Comparison of ENCODE assay signal across 23 cellular contexts in genomic region chr7:100419660-100420226, GRCh38. TPM values are rescaled to one million over a fixed set of nuclear protein-coding genes. Genes with fewer than 3 reads are reported as not detected.
DNase-seq lines count a peak whose midpoint lies in the region; ATAC-seq, FAIRE-seq and TF ChIP-seq lines count a peak whose summit lies in the region.
"Had no signal": no experiment of that assay in that cellular context is flagged by ENCODE, and none has a peak within 500 bp of the region (broad histone marks: within the 10 kb centered on the region; RNA-seq: fewer than 3 reads in every experiment).

No MANE protein-coding gene starts in this region.

- no TSS peak for BruUV-seq in K562 (replicated peaks; lab: Mats Ljungman, UMichigan)

- TF ChIP-seq EP300 in SK-N-SH (IDR thresholded peaks at IDR 0.05; ENCODE audit: borderline replicate concordance in 1 of 2, low read depth in 1 of 2, low read length in 1 of 2) (no peak), K562 (IDR thresholded peaks at IDR 0.05; ENCODE audit: low read length) (no peak)

- no peaks in the 10 kb centered on the region for H3K9me1 ChIP-seq in K562 (ENCODE audit: control insufficient read depth, insufficient read depth, low read length)

- no peak for TF ChIP-seq POLR2A in K562 (conservative IDR thresholded peaks at IDR 0.05)

- TF ChIP-seq CTCF in SK-N-SH (IDR thresholded peaks at IDR 0.05) (no peak), K562 (IDR thresholded peaks at IDR 0.05 in 2 of 3, conservative IDR thresholded peaks at IDR 0.05 in 1 of 3; ENCODE audit: insufficient read depth in 2 of 3, low read depth in 1 of 3, low read length in 3 of 3) (no peak), mesothelial cell of epicardium (IDR thresholded peaks at IDR 0.05; ENCODE audit: unreplicated experiment) (no peak)

- H3K4me1 Mint-ChIP-seq in mesothelial cell of epicardium (peaks cover 13% of the 10 kb centered on the region), T-cell (no peaks in the 10 kb centered on the region)
- H3K4me1 Mint-ChIP-seq: GM23338 had no signal

- in situ Hi-C loops in K562 (cut with MboI): no loop called here

- H3K27me3 ChIP-seq in SK-N-SH (ENCODE audit: insufficient read depth) (no peaks in the 10 kb centered on the region), K562 (ENCODE audit: control insufficient read depth in 2 of 2, insufficient read depth in 2 of 2, low read length in 2 of 2) (no peaks in the 10 kb centered on the region)
- H3K27me3 ChIP-seq: BE2C, MG63 had no signal

- CTCF ChIA-PET in SK-N-SH (lab: Yijun Ruan, JAX) (interaction anchor here (4.4 kb wide), 1 partner anchor 12 kb away, joined by 34 read pairs; no protein-coding TSS in a partner anchor), K562 (lab: Yijun Ruan, JAX; ENCODE audit: low intra/inter-chr PET ratio) (no interaction called here), T-cell (lab: Charles Lee) (no interaction called here)

- H3K4me3 ChIP-seq in SK-N-SH (ENCODE audit: low read depth in 2 of 2, low read length in 1 of 2) (no peak overlapping the region), K562 (no peak overlapping the region)
- H3K4me3 ChIP-seq: GM23338, HAP-1, MG63 had no signal

- ATAC-seq in SK-N-SH treated with all-trans-retinoic acid at 6 μM for 48 hours: no peak
- peak; percentile 31; the same call in 1 of the 3 replicates for ATAC-seq in K562
- ATAC-seq in T-cell (replicated peaks in 1 of 4): no peak
- no peak for ATAC-seq in GM21619 (IDR thresholded peaks at IDR 0.05; ENCODE audit: unreplicated experiment)

- H4K20me1 ChIP-seq in SK-N-SH (ENCODE audit: insufficient read depth) (no peaks in the 10 kb centered on the region), K562 (replicated peaks; ENCODE audit: control insufficient read depth, insufficient read depth, low read length) (no peaks in the 10 kb centered on the region)

- POLR2A ChIA-PET in SK-N-SH (lab: Yijun Ruan, JAX): interaction anchor here (0.9 kb wide), 1 partner anchor 9 kb away, joined by 5 read pairs; the partner anchor contains the start of gene ZCWPW1
- POLR2A ChIA-PET in K562 (lab: Yijun Ruan, JAX): interaction anchor here (3.5 kb wide), 1 partner anchor 9 kb away, joined by 25 read pairs; the partner anchor contains the start of genes MEPCE and ZCWPW1
- POLR2A ChIA-PET in T-cell (lab: Charles Lee): interaction anchor here in 1 of 2 donors (0.5 to 0.6 kb wide), 2 partner anchors 34 to 704 kb away, joined by 6 read pairs; no protein-coding TSS in a partner anchor

- H3K4me1 ChIP-seq in SK-N-SH (ENCODE audit: control insufficient read depth in 1 of 2, insufficient read depth in 2 of 2, low read depth in 1 of 2, low read length in 1 of 2) (no peaks in the 10 kb centered on the region), K562 (replicated peaks in 1 of 2; ENCODE audit: control insufficient read depth in 2 of 2, insufficient read depth in 2 of 2, low read length in 2 of 2) (no peaks in the 10 kb centered on the region)
- H3K4me1 ChIP-seq: BE2C, HAP-1 had no signal

- H3K27me3 Mint-ChIP-seq in mesothelial cell of epicardium (ENCODE audit: low read depth): no peaks in the 10 kb centered on the region
- no peaks in the 10 kb centered on the region for H3K27me3 Mint-ChIP-seq in T-cell

- peak overlapping the region; percentile 39 for H3K27ac Mint-ChIP-seq in mesothelial cell of epicardium
- no peak overlapping the region for H3K27ac Mint-ChIP-seq in T-cell
- H3K27ac Mint-ChIP-seq: GM23338 had no signal

- H2AFZ ChIP-seq in SK-N-SH (ENCODE audit: low read depth) (0 out of 2 replicates have a peak overlapping the region, but pooled peaks have one; percentile 5), K562 (ENCODE audit: low read depth, low read length) (no peak overlapping the region)
- H2AFZ ChIP-seq: GM23338 had no signal

- H3K9me3 ChIP-seq in SK-N-SH (no peaks in the 10 kb centered on the region), K562 (replicated peaks; ENCODE audit: control insufficient read depth, insufficient read depth, low read depth, low read length) (no peaks in the 10 kb centered on the region)
- H3K9me3 ChIP-seq: BE2C, HAP-1, MG63 had no signal

- H3K79me2 ChIP-seq in SK-N-SH (ENCODE audit: insufficient read depth): no peaks in the 10 kb centered on the region
- H3K79me2 ChIP-seq in K562 (ENCODE audit: control insufficient read depth, insufficient read depth, low read length): no peaks in the 10 kb centered on the region

- H3K4me2 ChIP-seq in SK-N-SH: no peak overlapping the region
- no peak overlapping the region for H3K4me2 ChIP-seq in K562 (ENCODE audit: insufficient read depth, low read length)
- H3K4me2 ChIP-seq: GM23338 had no signal

- H3K9ac ChIP-seq in SK-N-SH (no peak overlapping the region), K562 (ENCODE audit: insufficient read depth in 1 of 2, low read depth in 2 of 2, low read length in 2 of 2) (no peak overlapping the region)

- H3K9me2 ChIP-seq in SK-N-SH: no peaks in the 10 kb centered on the region

- FAIRE-seq in K562 (lab: Jason Lieb, UNC): no peak
- FAIRE-seq: GM18507 had no signal

- H3K36me3 Mint-ChIP-seq in mesothelial cell of epicardium (peaks cover 3% of the 10 kb centered on the region), T-cell (peaks cover 3% of the 10 kb centered on the region)

- H3K36me3 ChIP-seq in SK-N-SH (replicated peaks in 1 of 2; ENCODE audit: control insufficient read depth in 1 of 2, insufficient read depth in 2 of 2, low read length in 1 of 2): no peaks in the 10 kb centered on the region
- no peaks in the 10 kb centered on the region for H3K36me3 ChIP-seq in K562 (ENCODE audit: control insufficient read depth, insufficient read depth, low read length)
- H3K36me3 ChIP-seq: BE2C, HAP-1, MG63 had no signal

- no peaks in the 10 kb centered on the region for H3F3A ChIP-seq in SK-N-SH (replicated peaks; ENCODE audit: insufficient read depth)

- 92% methylated on average over 1 of the region's 1 CpG for WGBS in SK-N-SH (ENCODE audit: low lambda C conversion rate)
- WGBS in K562 (ENCODE audit: insufficient coverage, low coverage, missing lambda C conversion rate): 38% methylated on average over 1 of the region's 1 CpG

- H3K4me3 Mint-ChIP-seq in mesothelial cell of epicardium (no peak overlapping the region), T-cell (no peak overlapping the region)
- H3K4me3 Mint-ChIP-seq: CD4-positive, CD25-positive, alpha-beta regulatory T cell; GM23338 had no signal

- intact Hi-C loops in K562 (cut with micrococcal nuclease): no loop called here

- DNase-seq in SK-N-SH (no peak), K562 (ENCODE audit: extremely low read depth in 1 of 4, low spot score in 3 of 4) (no peak), mesothelial cell of epicardium (ENCODE audit: low spot score in 2 of 2, unreplicated experiment in 2 of 2) (no peak), T-cell (no peak)
- DNase-seq in NK-92 treated with Interleukin-12 subunit alpha and Interleukin-12 subunit beta, amount 100 ng/mL, for 24 hours (lab: John Stamatoyannopoulos, UW): no peak
- DNase-seq: BE2C; CD4-positive, CD25-positive, alpha-beta regulatory T cell; KG1; MG63; NCI-H1417; NCI-H1694; NCI-H2029 treated with DMSO at 0.1 percent for 48 hours; NCI-H446 treated with DMSO at 0.1 percent for 48 hours; NCI-H526; SHP77 had no signal

- H3K27ac ChIP-seq in SK-N-SH (ENCODE audit: low read depth in 2 of 2, low read length in 1 of 2) (no peak overlapping the region), K562 (ENCODE audit: extremely low read depth, low read depth, low read length) (no peak overlapping the region)
- H3K27ac ChIP-seq: 22Rv1, RWPE1 had no signal

- TF ChIP-seq RAD21 in SK-N-SH (IDR thresholded peaks at IDR 0.05; ENCODE audit: low read length) (no peak), K562 (CRISPR knock-in tag; conservative IDR thresholded peaks at IDR 0.05 in 1 of 2, IDR thresholded peaks at IDR 0.05 in 1 of 2) (no peak)

- no peaks in the 10 kb centered on the region for H3K9me3 Mint-ChIP-seq in mesothelial cell of epicardium
- no peaks in the 10 kb centered on the region for H3K9me3 Mint-ChIP-seq in T-cell
- H3K9me3 Mint-ChIP-seq: CD4-positive, CD25-positive, alpha-beta regulatory T cell; GM23338 had no signal

RNA-seq across cellular contexts. Expression of gene ZCWPW1, which starts 8.8 kb away (rescaled TPM):
- polyA plus RNA-seq in SK-N-SH (2012; rRNA removed) (3.4 and 4.1 TPM in 2 replicates), K562 (2011; rRNA removed) (1.5 and 1.7 TPM in 2 replicates), K562 (2014; fragmentation: Illumina TruSeq; extraction: Trizol) (0.79 and 1.4 TPM in 2 replicates), K562 (2014; fragmentation: Nextera tagmentation; extraction: Ambion mirVana) (under 1 TPM; 0.18 to 0.41 TPM), K562 (2014; rRNA removed) (0.61 and 1.6 TPM in 2 replicates)
- 3.1 and 3.5 TPM in 2 replicates for polyA plus RNA-seq in SK-N-SH (2012; cell fraction: cytosol; rRNA removed)
- polyA plus RNA-seq in SK-N-SH (2012; cell fraction: nucleus; rRNA removed): 10.2 and 15.5 TPM in 2 replicates
- total RNA-seq in K562 (2011; cell fraction: chromatin; rRNA removed; ENCODE audit: low replicate concordance): 2.4 and 3.7 TPM in 2 replicates
- 2.0 and 2.6 TPM in 2 replicates for total RNA-seq in K562 (2011; cell fraction: nucleolus; rRNA removed)
- 1.8 and 3.5 TPM in 2 replicates for total RNA-seq in K562 (2011; cell fraction: nucleoplasm; rRNA removed)
- total RNA-seq in K562 (2014; rRNA removed) (1.3 and 1.7 TPM in 2 replicates), K562 (2014; rRNA removed; fragmentation: Illumina TruSeq; extraction: Trizol) (0.84 and 1.8 TPM in 2 replicates), K562 (2015; rRNA removed; fragmentation: Illumina TruSeq; extraction: Trizol) (1.2 and 1.7 TPM in 2 replicates), K562 (2021) (0.86 and 0.94 TPM in 2 replicates), mesothelial cell of epicardium (3.4 to 6.1 TPM (median 4.3 TPM) in 3 replicates), T-cell (10 to 100 TPM in 3 of 5 donors, 1 to 10 TPM in 2; 6.9 to 13.9 (median 12.0) TPM)
- polyA plus RNA-seq in K562 (2011; cell fraction: cytosol; rRNA removed): 0.67 and 0.81 TPM in 2 replicates
- 3.7 and 4.2 TPM in 2 replicates for polyA plus RNA-seq in K562 (2011; cell fraction: nucleus; rRNA removed)
- 2.2 and 3.0 TPM in 2 replicates for polyA plus RNA-seq in K562 (2012)
- 0.84 and 0.91 TPM in 2 replicates for polyA minus RNA-seq in K562 (2011; rRNA and poly(A)+ RNA removed)
- polyA minus RNA-seq in K562 (2011; cell fraction: cytosol; rRNA and poly(A)+ RNA removed): 0.86 and 1.5 TPM in 2 replicates
- 1.2 and 1.6 TPM in 2 replicates for polyA minus RNA-seq in K562 (2011; cell fraction: nucleus; rRNA and poly(A)+ RNA removed)

RNA-seq across cellular contexts. Expression of gene MEPCE, which starts 9.9 kb away (rescaled TPM):
- 16.7 and 20.2 TPM in 2 replicates for polyA plus RNA-seq in SK-N-SH (2012; rRNA removed)
- polyA plus RNA-seq in SK-N-SH (2012; cell fraction: cytosol; rRNA removed): 13.7 and 17.2 TPM in 2 replicates
- polyA plus RNA-seq in SK-N-SH (2012; cell fraction: nucleus; rRNA removed): 45.2 and 52.4 TPM in 2 replicates
- 33.3 and 101 TPM in 2 replicates for total RNA-seq in K562 (2011; cell fraction: chromatin; rRNA removed; ENCODE audit: low replicate concordance)
- total RNA-seq in K562 (2011; cell fraction: nucleolus; rRNA removed): 57.9 and 76.5 TPM in 2 replicates
- 40.2 and 43.9 TPM in 2 replicates for total RNA-seq in K562 (2011; cell fraction: nucleoplasm; rRNA removed)
- 50.6 and 65.4 TPM in 2 replicates for total RNA-seq in K562 (2014; rRNA removed)
- total RNA-seq in K562 (2014; rRNA removed; fragmentation: Illumina TruSeq; extraction: Trizol): 24.9 and 29.5 TPM in 2 replicates
- 60.3 and 60.4 TPM in 2 replicates for total RNA-seq in K562 (2015; rRNA removed; fragmentation: Illumina TruSeq; extraction: Trizol)
- total RNA-seq in K562 (2021): 72.8 and 76.3 TPM in 2 replicates
- 16.1 and 16.7 TPM in 2 replicates for polyA plus RNA-seq in K562 (2011; rRNA removed)
- 13.0 and 28.0 TPM in 2 replicates for polyA plus RNA-seq in K562 (2011; cell fraction: cytosol; rRNA removed)
- polyA plus RNA-seq in K562 (2011; cell fraction: nucleus; rRNA removed): 23.6 and 47.0 TPM in 2 replicates
- polyA plus RNA-seq in K562 (2012): 54.7 and 58.7 TPM in 2 replicates
- 66.5 and 77.3 TPM in 2 replicates for polyA plus RNA-seq in K562 (2014; fragmentation: Illumina TruSeq; extraction: Trizol)
- polyA plus RNA-seq in K562 (2014; fragmentation: Nextera tagmentation; extraction: Ambion mirVana): 10 to 100 TPM; 10.9 to 13.7 TPM
- polyA plus RNA-seq in K562 (2014; rRNA removed): 42.7 and 44.1 TPM in 2 replicates
- polyA minus RNA-seq in K562 (2011; rRNA and poly(A)+ RNA removed): 20.0 and 29.4 TPM in 2 replicates
- polyA minus RNA-seq in K562 (2011; cell fraction: cytosol; rRNA and poly(A)+ RNA removed): 18.7 and 24.0 TPM in 2 replicates
- 27.9 and 29.5 TPM in 2 replicates for polyA minus RNA-seq in K562 (2011; cell fraction: nucleus; rRNA and poly(A)+ RNA removed)
- 34.7 to 38.5 TPM (median 38.4 TPM) in 3 replicates for total RNA-seq in mesothelial cell of epicardium
- 10 to 100 TPM; 50.6 to 63.2 (median 60.3) TPM for total RNA-seq in T-cell

RNA-seq across cellular contexts. Expression of gene PPP1R35, which starts 16.6 kb away (rescaled TPM):
- polyA plus RNA-seq in SK-N-SH (2012; rRNA removed): 66.9 and 75.9 TPM in 2 replicates
- 26.7 and 37.5 TPM in 2 replicates for polyA plus RNA-seq in SK-N-SH (2012; cell fraction: cytosol; rRNA removed)
- polyA plus RNA-seq in SK-N-SH (2012; cell fraction: nucleus; rRNA removed): 280 and 468 TPM in 2 replicates
- 18.9 and 64.5 TPM in 2 replicates for total RNA-seq in K562 (2011; cell fraction: chromatin; rRNA removed; ENCODE audit: low replicate concordance)
- 109 and 128 TPM in 2 replicates for total RNA-seq in K562 (2011; cell fraction: nucleolus; rRNA removed)
- 45.6 and 53.0 TPM in 2 replicates for total RNA-seq in K562 (2011; cell fraction: nucleoplasm; rRNA removed)
- 127 and 152 TPM in 2 replicates for total RNA-seq in K562 (2014; rRNA removed)
- total RNA-seq in K562 (2014; rRNA removed; fragmentation: Illumina TruSeq; extraction: Trizol): 18.9 and 25.9 TPM in 2 replicates
- total RNA-seq in K562 (2015; rRNA removed; fragmentation: Illumina TruSeq; extraction: Trizol): 44.9 and 47.9 TPM in 2 replicates
- 124 and 135 TPM in 2 replicates for total RNA-seq in K562 (2021)
- 28.2 and 31.7 TPM in 2 replicates for polyA plus RNA-seq in K562 (2011; rRNA removed)
- 38.6 and 141 TPM in 2 replicates for polyA plus RNA-seq in K562 (2011; cell fraction: cytosol; rRNA removed)
- 136 and 297 TPM in 2 replicates for polyA plus RNA-seq in K562 (2011; cell fraction: nucleus; rRNA removed)
- polyA plus RNA-seq in K562 (2012): 70.7 and 78.6 TPM in 2 replicates
- polyA plus RNA-seq in K562 (2014; fragmentation: Illumina TruSeq; extraction: Trizol): 19.4 and 33.7 TPM in 2 replicates
- 1 to 10 TPM; 2.9 to 5.9 TPM for polyA plus RNA-seq in K562 (2014; fragmentation: Nextera tagmentation; extraction: Ambion mirVana)
- 153 and 185 TPM in 2 replicates for polyA plus RNA-seq in K562 (2014; rRNA removed)
- 2.2 and 5.8 TPM in 2 replicates for polyA minus RNA-seq in K562 (2011; rRNA and poly(A)+ RNA removed)
- 13.8 and 18.6 TPM in 2 replicates for polyA minus RNA-seq in K562 (2011; cell fraction: cytosol; rRNA and poly(A)+ RNA removed)
- 16.7 and 26.0 TPM in 2 replicates for polyA minus RNA-seq in K562 (2011; cell fraction: nucleus; rRNA and poly(A)+ RNA removed)
- 25.7 to 29.3 TPM (median 26.6 TPM) in 3 replicates for total RNA-seq in mesothelial cell of epicardium
- 100 to 1,000 TPM in 2 of 5 donors, 10 to 100 TPM in 3; 32.8 to 117 (median 98.6) TPM for total RNA-seq in T-cell

RNA-seq across cellular contexts. Expression of gene SPACDR, which starts 44.3 kb away (rescaled TPM):
- 0.93 and 1.5 TPM in 2 replicates for polyA plus RNA-seq in SK-N-SH (2012; rRNA removed)
- 0.44 and 0.47 TPM in 2 replicates for polyA plus RNA-seq in SK-N-SH (2012; cell fraction: cytosol; rRNA removed)
- 7.2 and 8.4 TPM in 2 replicates for polyA plus RNA-seq in SK-N-SH (2012; cell fraction: nucleus; rRNA removed)
- 3.4 and 9.9 TPM in 2 replicates for total RNA-seq in K562 (2011; cell fraction: chromatin; rRNA removed; ENCODE audit: low replicate concordance)
- total RNA-seq in K562 (2011; cell fraction: nucleolus; rRNA removed): 1.8 and 4.7 TPM in 2 replicates
- 2.4 and 3.8 TPM in 2 replicates for total RNA-seq in K562 (2011; cell fraction: nucleoplasm; rRNA removed)
- total RNA-seq in K562 (2014; rRNA removed): 0.14 and 0.29 TPM in 2 replicates
- total RNA-seq in K562 (2014; rRNA removed; fragmentation: Illumina TruSeq; extraction: Trizol): not detected in 2 replicates
- 0.29 and 0.41 TPM in 2 replicates for total RNA-seq in K562 (2015; rRNA removed; fragmentation: Illumina TruSeq; extraction: Trizol)
- 0.55 and 1.2 TPM in 2 replicates for total RNA-seq in K562 (2021)
- polyA plus RNA-seq in K562 (2011; rRNA removed): 0.18 and 0.20 TPM in 2 replicates
- 0.40 and 0.56 TPM in 2 replicates for polyA plus RNA-seq in K562 (2011; cell fraction: cytosol; rRNA removed)
- 1.0 and 2.9 TPM in 2 replicates for polyA plus RNA-seq in K562 (2011; cell fraction: nucleus; rRNA removed)
- polyA plus RNA-seq in K562 (2012): 0.47 and 2.1 TPM in 2 replicates
- polyA plus RNA-seq in K562 (2014; fragmentation: Illumina TruSeq; extraction: Trizol): 0.13 and 0.24 TPM in 2 replicates
- polyA plus RNA-seq in K562 (2014; fragmentation: Nextera tagmentation; extraction: Ambion mirVana): under 1 TPM; 0.07 to 0.11 TPM
- 0.12 and 0.15 TPM in 2 replicates for polyA plus RNA-seq in K562 (2014; rRNA removed)
- polyA minus RNA-seq in K562 (2011; rRNA and poly(A)+ RNA removed): not detected in 2 replicates
- not detected in 2 replicates for polyA minus RNA-seq in K562 (2011; cell fraction: cytosol; rRNA and poly(A)+ RNA removed)
- not detected in 2 replicates for polyA minus RNA-seq in K562 (2011; cell fraction: nucleus; rRNA and poly(A)+ RNA removed)
- 2.0 to 3.6 TPM (median 3.3 TPM) in 3 replicates for total RNA-seq in mesothelial cell of epicardium
- total RNA-seq in T-cell: 1 to 10 TPM; 1.3 to 4.0 (median 3.3) TPM
- total RNA-seq: SK-MEL-5 had no signal

RNA-seq across cellular contexts. Expression of gene PILRA, which starts 46.5 kb away (rescaled TPM):
- 0.89 and 0.99 TPM in 2 replicates for polyA plus RNA-seq in SK-N-SH (2012; rRNA removed)
- 0.30 and 0.60 TPM in 2 replicates for polyA plus RNA-seq in SK-N-SH (2012; cell fraction: cytosol; rRNA removed)
- 8.0 and 8.2 TPM in 2 replicates for polyA plus RNA-seq in SK-N-SH (2012; cell fraction: nucleus; rRNA removed)
- total RNA-seq in K562 (2011; cell fraction: chromatin; rRNA removed; ENCODE audit: low replicate concordance): 9.0 and 11.0 TPM in 2 replicates
- 5.9 and 6.2 TPM in 2 replicates for total RNA-seq in K562 (2011; cell fraction: nucleolus; rRNA removed)
- total RNA-seq in K562 (2011; cell fraction: nucleoplasm; rRNA removed): 8.1 and 8.8 TPM in 2 replicates
- total RNA-seq in K562 (2014; rRNA removed): 0.23 and 0.41 TPM in 2 replicates
- total RNA-seq in K562 (2014; rRNA removed; fragmentation: Illumina TruSeq; extraction: Trizol): 0.32 and 0.47 TPM in 2 replicates
- 0.34 and 0.65 TPM in 2 replicates for total RNA-seq in K562 (2015; rRNA removed; fragmentation: Illumina TruSeq; extraction: Trizol)
- 0.83 and 0.95 TPM in 2 replicates for total RNA-seq in K562 (2021)
- polyA plus RNA-seq in K562 (2011; rRNA removed): 1.8 and 3.1 TPM in 2 replicates
- polyA plus RNA-seq in K562 (2011; cell fraction: cytosol; rRNA removed): 1.8 and 3.1 TPM in 2 replicates
- 12.1 and 14.8 TPM in 2 replicates for polyA plus RNA-seq in K562 (2011; cell fraction: nucleus; rRNA removed)
- 0.79 and 2.9 TPM in 2 replicates for polyA plus RNA-seq in K562 (2012)
- 0.73 and 0.93 TPM in 2 replicates for polyA plus RNA-seq in K562 (2014; fragmentation: Illumina TruSeq; extraction: Trizol)
- under 1 TPM; 0.13 to 0.21 TPM for polyA plus RNA-seq in K562 (2014; fragmentation: Nextera tagmentation; extraction: Ambion mirVana)
- polyA plus RNA-seq in K562 (2014; rRNA removed): 0.62 and 1.6 TPM in 2 replicates
- polyA minus RNA-seq in K562 (2011; rRNA and poly(A)+ RNA removed): 0.30 TPM in 1 of 2 replicates, not detected in the other
- polyA minus RNA-seq in K562 (2011; cell fraction: cytosol; rRNA and poly(A)+ RNA removed): not detected in 2 replicates
- polyA minus RNA-seq in K562 (2011; cell fraction: nucleus; rRNA and poly(A)+ RNA removed): 1.1 and 1.6 TPM in 2 replicates
- total RNA-seq in mesothelial cell of epicardium: 6.1 to 7.3 TPM (median 6.7 TPM) in 3 replicates
- 10 to 100 TPM in 2 of 5 donors, 1 to 10 TPM in 3; 3.7 to 19.3 (median 7.1) TPM for total RNA-seq in T-cell
- total RNA-seq: SK-MEL-5 had no signal
